In genomic region chr5:142013734-142014495, GRCh38 we compare ENCODE assay signal across 6 cellular contexts. TPM values are rescaled to one million over a fixed set of nuclear protein-coding genes. Genes with fewer than 3 reads are reported as not detected.
DNase-seq lines count a peak whose midpoint lies in the region; ATAC-seq and TF ChIP-seq lines count a peak whose summit lies in the region.

No MANE protein-coding gene starts in this region.

- 82 to 83% methylated on average over 16 of the region's 16 CpGs for WGBS in body of pancreas, 2 donors

- no peak overlapping the region for H3K4me3 ChIP-seq in body of pancreas
- no peak overlapping the region for H3K4me3 ChIP-seq in neural progenitor cell

- no peaks in the 10 kb centered on the region for H3K9me3 Mint-ChIP-seq in neural progenitor cell

- no peaks in the 10 kb centered on the region for H3K27me3 Mint-ChIP-seq in neural progenitor cell (ENCODE audit: insufficient read depth, low read depth)

- no peak overlapping the region for H2AFZ ChIP-seq in neural progenitor cell (replicated peaks)

- peak overlapping the region in 2 of 4 donors; percentile 72 to 87 for H3K27ac ChIP-seq in body of pancreas
- no peak overlapping the region for H3K27ac ChIP-seq in neural progenitor cell

- H3K4me3 Mint-ChIP-seq in neural progenitor cell = peak overlapping the region; percentile 87

- H3K36me3 Mint-ChIP-seq in neural progenitor cell = no peaks in the 10 kb centered on the region

- no peaks in the 10 kb centered on the region for H3K36me3 ChIP-seq in body of pancreas (replicated peaks in 1 of 2; ENCODE audit: insufficient read depth in 1 of 2, low read depth in 2 of 2)
- no peaks in the 10 kb centered on the region for H3K36me3 ChIP-seq in neural progenitor cell

- no peaks in the 10 kb centered on the region for H4K20me1 ChIP-seq in neural progenitor cell (ENCODE audit: low read depth)

- peak; percentile 12 for DNase-seq in HuH-7 (ENCODE audit: low spot score)
- DNase-seq in body of pancreas = peak; percentile 32 to 62 (median 40)
- no peak for DNase-seq in neural progenitor cell (ENCODE audit: low spot score)
- no peak for DNase-seq in dedifferentiated amniotic fluid mesenchymal stem cell (ENCODE audit: extremely low spot score)
- DNase-seq in GM13976 (ENCODE audit: low spot score) = no peak

- intact Hi-C loops in body of pancreas (cut with DNase I) = no loop called here

- peaks cover 27% of the 10 kb centered on the region for H3K4me1 ChIP-seq in body of pancreas
- H3K4me1 ChIP-seq in neural progenitor cell = peaks cover 5% of the 10 kb centered on the region

- H3K27me3 ChIP-seq in body of pancreas (no peaks in the 10 kb centered on the region), neural progenitor cell (no peaks in the 10 kb centered on the region)

- no peak for ATAC-seq in body of pancreas
- no peak for ATAC-seq in activated CD4-positive, CD25-positive, alpha-beta regulatory T cell treated with anti-CD3 and anti-CD28 coated beads, Interleukin-2, amount 50 U/mL, for 24 hours

- H3K9ac ChIP-seq in neural progenitor cell = no peak overlapping the region

- no peaks in the 10 kb centered on the region for H3K79me2 ChIP-seq in neural progenitor cell (ENCODE audit: low read depth)

- no peak overlapping the region for H3K4me2 ChIP-seq in neural progenitor cell

- H3K4me1 Mint-ChIP-seq in neural progenitor cell = peaks cover 16% of the 10 kb centered on the region

- in situ Hi-C loops in GM13976 (cut with MboI; ENCODE audit: low sequenced_read_pairs, unreplicated experiment) = no loop called here

- H3K9me3 ChIP-seq in body of pancreas = no peaks in the 10 kb centered on the region
- H3K9me3 ChIP-seq in neural progenitor cell (ENCODE audit: low read depth) = no peaks in the 10 kb centered on the region

- no peak for TF ChIP-seq CTCF in body of pancreas (IDR thresholded peaks at IDR 0.05)
- no peak for TF ChIP-seq CTCF in neural progenitor cell (IDR thresholded peaks at IDR 0.05)
- no peak for TF ChIP-seq CTCF in GM13976 (IDR thresholded peaks at IDR 0.05; ENCODE audit: borderline replicate concordance, control extremely low read depth, extremely low read depth, insufficient read depth, missing control alignments)

- TF ChIP-seq POLR2A in body of pancreas (IDR thresholded peaks at IDR 0.05) = no peak

- H3K27ac Mint-ChIP-seq in neural progenitor cell = peak overlapping the region; percentile 95

- H3F3A ChIP-seq in neural progenitor cell (ENCODE audit: low read depth) = peaks cover 8% of the 10 kb centered on the region

RNA-seq across cellular contexts. Expression of gene GNPDA1, which starts 1.1 kb away (rescaled TPM):
- total RNA-seq in body of pancreas (10 to 100 TPM; 11.4 to 42.2 TPM), neural progenitor cell (ENCODE audit: low replicate concordance) (89.8 and 115 TPM in 2 replicates)

RNA-seq across cellular contexts. Expression of gene RNF14, which starts 45.0 kb away (rescaled TPM):
- 10 to 100 TPM; 29.3 to 44.2 TPM for total RNA-seq in body of pancreas
- total RNA-seq in neural progenitor cell (ENCODE audit: low replicate concordance) = 21.0 and 41.2 TPM in 2 replicates

RNA-seq across cellular contexts. Expression of gene PCDH12, which starts 55.9 kb away (rescaled TPM):
- 1 to 10 TPM; 1.6 to 2.9 TPM for total RNA-seq in body of pancreas
- total RNA-seq in neural progenitor cell (ENCODE audit: low replicate concordance) = not detected in 2 replicates

Comparison
In these comparisons a context has a peak if more than half of its experiments do, and no peak if none do; other contexts are left out.
1. DNase-seq: peak in HuH-7 (single experiment) and body of pancreas (4 of 4); none in neural progenitor cell (single experiment), dedifferentiated amniotic fluid mesenchymal stem cell (single experiment) and GM13976 (single experiment).